In the genomic region with DNA sequence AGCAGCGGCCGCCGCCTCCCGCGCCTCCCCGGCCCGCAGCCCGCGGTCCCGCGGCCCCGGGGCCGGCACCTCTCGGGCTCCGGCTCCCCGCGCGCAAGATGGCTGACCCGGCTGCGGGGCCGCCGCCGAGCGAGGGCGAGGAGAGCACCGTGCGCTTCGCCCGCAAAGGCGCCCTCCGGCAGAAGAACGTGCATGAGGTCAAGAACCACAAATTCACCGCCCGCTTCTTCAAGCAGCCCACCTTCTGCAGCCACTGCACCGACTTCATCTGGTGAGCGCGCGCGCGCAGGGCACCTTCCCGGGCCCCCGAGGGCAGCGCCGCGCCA, we compare ENCODE assay signal across 9 cellular contexts. TPM values are rescaled to one million over a fixed set of nuclear protein-coding genes. Genes with fewer than 3 reads are reported as not detected.
DNase-seq lines count a peak whose midpoint lies in the region; FAIRE-seq and TF ChIP-seq lines count a peak whose summit lies in the region.
"Had no signal": no experiment of that assay in that cellular context is flagged by ENCODE, and none has a peak within 500 bp of the region (broad histone marks: within the 10 kb centered on the region; RNA-seq: fewer than 3 reads in every experiment).

No MANE protein-coding gene starts in this region.

- TF ChIP-seq EP300 in stomach (IDR thresholded peaks at IDR 0.05) = no peak

- no peak for FAIRE-seq in RCC 7860 (lab: Jason Lieb, UNC)

- intact Hi-C loops in stomach (cut with DNase I; ENCODE audit: low total_unique reads) = no loop called here

- H3K9me3 ChIP-seq in esophagus (ENCODE audit: control insufficient read depth in 2 of 2, insufficient read depth in 1 of 2, low read depth in 1 of 2, low read length in 1 of 2) (no peaks in the 10 kb centered on the region), stomach (peaks cover 0 to 6% (median 1%) of the 10 kb centered on the region in 4 donors)

- no peaks in the 10 kb centered on the region for H3K36me3 ChIP-seq in esophagus (ENCODE audit: control insufficient read depth in 2 of 2, insufficient read depth in 2 of 2, low read length in 1 of 2)
- H3K36me3 ChIP-seq in stomach = no peaks in the 10 kb centered on the region
- no peaks in the 10 kb centered on the region for H3K36me3 ChIP-seq in brain microvascular endothelial cell (replicated peaks)

- H3K4me3 ChIP-seq in HL-60 (replicated peaks; ENCODE audit: insufficient read depth, low read length) (peak overlapping the region; percentile 84), esophagus (ENCODE audit: low read depth in 1 of 2, low read length in 2 of 2) (peak overlapping the region; percentile 42 to 53), stomach (peak overlapping the region; percentile 54 to 69 (median 57)), brain microvascular endothelial cell (ENCODE audit: low read depth, low read length) (no peak overlapping the region)

- H3K4me1 ChIP-seq in esophagus (ENCODE audit: control insufficient read depth in 2 of 2, insufficient read depth in 2 of 2, low read length in 1 of 2) (no peaks in the 10 kb centered on the region), stomach (peaks cover 0 to 35% (median 13%) of the 10 kb centered on the region in 4 donors)

- DNase-seq in activated CD8-positive, alpha-beta memory T cell treated with anti-CD3 and anti-CD28 coated beads for 24 hours = peak; percentile 81
- DNase-seq in activated CD8-positive, alpha-beta memory T cell treated with anti-CD3 and anti-CD28 coated beads, Interleukin-2, amount 50 U/mL, for 48 hours = no peak
- DNase-seq in HL-60 (ENCODE audit: low read depth in 1 of 2, low spot score in 1 of 2) = no peak
- DNase-seq in stomach = no peak
- no peak for DNase-seq in RCC 7860 (ENCODE audit: low spot score)
- no peak for DNase-seq in brain microvascular endothelial cell
- no peak for DNase-seq in NCI-H1694 treated with DMSO at 0.1 percent for 48 hours (lab: John Stamatoyannopoulos, UW)

- TF ChIP-seq CTCF in HL-60 (IDR thresholded peaks at IDR 0.05; ENCODE audit: insufficient read depth, low read length) (no peak), stomach (IDR thresholded peaks at IDR 0.05) (no peak), brain microvascular endothelial cell (IDR thresholded peaks at IDR 0.05; ENCODE audit: low read depth, low read length, missing control alignments) (no peak)

- WGBS in esophagus, 2 donors = 2 to 3% methylated on average over 28 to 45 of the region's 45 CpGs
- WGBS in stomach, 5 donors = 0 to 5% (median 2%) methylated on average over 20 to 45 of the region's 45 CpGs; no CpG with 5 or more reads in 1 of the 5 donors

- peak overlapping the region; percentile 72 for H3K27ac ChIP-seq in HL-60 (replicated peaks)
- no peak overlapping the region for H3K27ac ChIP-seq in esophagus (ENCODE audit: low read depth in 2 of 2, low read length in 1 of 2)
- H3K27ac ChIP-seq in stomach = peak overlapping the region in 3 of 5 donors; percentile 49 to 59 (median 57)
- H3K27ac ChIP-seq in brain microvascular endothelial cell = no peak overlapping the region

- in situ Hi-C loops in brain microvascular endothelial cell (cut with HindIII; ENCODE audit: low pct_ligation_motif_present, low sequenced_read_pairs) = no loop called here

- no peak for TF ChIP-seq POLR2A in stomach (IDR thresholded peaks at IDR 0.05)

- H3K27me3 ChIP-seq in HL-60 (ENCODE audit: insufficient read depth, poor library complexity, severe bottlenecking) (no peaks in the 10 kb centered on the region), esophagus (ENCODE audit: control insufficient read depth in 1 of 2, insufficient read depth in 2 of 2, low read length in 2 of 2) (peaks cover 6 to 7% of the 10 kb centered on the region in 2 donors), stomach (peaks cover 0 to 50% (median 31%) of the 10 kb centered on the region in 3 donors), brain microvascular endothelial cell (replicated peaks) (peaks cover 32% of the 10 kb centered on the region)

RNA-seq across cellular contexts. Expression of a gene that starts 0.3 kb away (rescaled TPM):
- under 1 TPM; 0.39 to 0.45 TPM for polyA plus RNA-seq in esophagus
- total RNA-seq in stomach = 10 to 100 TPM; 10.6 to 49.6 (median 19.7) TPM
- 1 to 10 TPM; 1.1 to 2.0 (median 1.2) TPM for polyA plus RNA-seq in stomach
- polyA plus RNA-seq: BJ had no signal

Comparison
In these comparisons a context has a peak if more than half of its experiments do, and no peak if none do; other contexts are left out.
1. H3K27ac ChIP-seq: peak in HL-60 (single experiment) and stomach (3 of 5); none in esophagus (0 of 2) and brain microvascular endothelial cell (single experiment).